Comparison of ENCODE assay signal across 1 cellular context in genomic region chr12:109858764-109859163, GRCh38.
TF ChIP-seq lines count a peak whose summit lies in the region.

No MANE protein-coding gene starts in this region.

TF ChIP-seq in K562, 482 proteins besides CTCF, POLR2A, EP300 and RAD21:
- TF ChIP-seq STAT6 (CRISPR knock-in tag; IDR thresholded peaks at IDR 0.05) (no peak), ZBTB34 (CRISPR knock-in tag; IDR thresholded peaks at IDR 0.05) (no peak), DNMT1 (IDR thresholded peaks at IDR 0.05) (no peak), PKNOX1 (IDR thresholded peaks at IDR 0.05) (peak; percentile 32; the same call in 1 of the 2 replicates), U2AF2 (optimal IDR thresholded peaks at IDR 0.05; ENCODE audit: low read depth, low read length) (no peak), AFF1 (IDR thresholded peaks at IDR 0.05; ENCODE audit: low read depth in 1 of 2, partially characterized antibody in 2 of 2) (no peak), ZFPM2 (CRISPR knock-in tag; IDR thresholded peaks at IDR 0.05) (no peak), TCF15 (CRISPR knock-in tag; IDR thresholded peaks at IDR 0.05) (no peak), ZNF282 (CRISPR knock-in tag; IDR thresholded peaks at IDR 0.05) (no peak)
